10 cellular contexts compared by ENCODE assay signal in the genomic region with DNA sequence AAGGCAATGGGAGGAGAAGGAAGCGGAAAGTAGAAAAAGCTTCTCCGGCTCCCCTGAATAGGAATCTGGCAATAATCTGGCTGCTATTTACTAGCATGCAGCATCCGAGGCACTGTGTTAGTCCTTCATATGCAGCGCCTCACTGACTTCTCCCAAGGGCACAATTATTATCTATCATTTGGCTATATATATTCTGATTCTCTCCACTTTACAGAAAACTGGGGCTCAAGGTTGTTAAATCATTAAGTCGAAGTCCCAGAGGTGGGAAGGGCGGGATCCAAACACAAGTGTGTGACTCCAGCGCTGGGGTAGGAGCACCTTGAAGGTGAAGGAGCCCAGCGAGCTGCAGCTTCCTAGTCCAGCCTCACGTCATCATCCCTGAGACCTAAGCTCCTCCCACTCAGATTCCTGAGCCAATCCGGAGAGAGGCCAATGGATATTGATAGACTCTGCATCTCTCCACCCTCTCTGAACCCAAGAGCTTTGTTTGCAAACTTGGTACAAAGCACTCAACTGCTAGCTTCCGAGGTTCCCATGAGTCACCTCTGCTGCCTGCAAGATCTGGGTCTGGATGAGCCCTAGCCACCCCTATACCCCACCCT. TPM values are rescaled to one million over a fixed set of nuclear protein-coding genes. Genes with fewer than 3 reads are reported as not detected.
A peak's percentile ranks its signal among the peaks of the same experiment; 100 is the strongest.
DNase-seq lines count a peak whose midpoint lies in the region; ATAC-seq and TF ChIP-seq lines count a peak whose summit lies in the region.
"Had no signal": no experiment of that assay in that cellular context is flagged by ENCODE, and none has a peak within 500 bp of the region (broad histone marks: within the 10 kb centered on the region; RNA-seq: fewer than 3 reads in every experiment).

No MANE protein-coding gene starts in this region.

- H3K4me1 ChIP-seq in ACC112 (ENCODE audit: control insufficient read depth, insufficient read depth, low read length, unreplicated experiment) = peaks cover 11% of the 10 kb centered on the region
- peaks cover 0 to 33% of the 10 kb centered on the region in 2 donors for H3K4me1 ChIP-seq in left lung
- no peaks in the 10 kb centered on the region for H3K4me1 ChIP-seq in upper lobe of right lung

- H3K9me3 Mint-ChIP-seq in stimulated activated effector memory CD8-positive, alpha-beta T cell treated with anti-CD3 and anti-CD28 coated beads, Interleukin-12 subunit alpha, Interleukin-12 subunit beta, amount 100 ng/mL, for 72 hours = no peaks in the 10 kb centered on the region
- H3K9me3 Mint-ChIP-seq: activated B cell treated with CpG ODN at 0.5 μM for 24 hours had no signal

- no peaks in the 10 kb centered on the region for H3K4me1 Mint-ChIP-seq in stimulated activated effector memory CD8-positive, alpha-beta T cell treated with anti-CD3 and anti-CD28 coated beads, Interleukin-12 subunit alpha, Interleukin-12 subunit beta, amount 100 ng/mL, for 72 hours
- H3K4me1 Mint-ChIP-seq: activated B cell treated with CpG ODN at 0.5 μM for 24 hours had no signal

- no peak for TF ChIP-seq CTCF in left lung (IDR thresholded peaks at IDR 0.05)
- TF ChIP-seq CTCF in upper lobe of right lung (IDR thresholded peaks at IDR 0.05) = no peak

- DNase-seq in NCI-H1436 treated with DMSO at 0.1 percent for 48 hours (lab: John Stamatoyannopoulos, UW) = peak; percentile 70
- DNase-seq in left lung = peak in 1 of 2 donors; percentile 66
- DNase-seq in upper lobe of right lung = no peak
- no peak for DNase-seq in dedifferentiated amniotic fluid mesenchymal stem cell (ENCODE audit: extremely low spot score)
- DNase-seq in stimulated activated effector memory CD8-positive, alpha-beta T cell treated with anti-CD3 and anti-CD28 coated beads, Interleukin-12 subunit alpha, Interleukin-12 subunit beta, amount 100 ng/mL, for 72 hours (ENCODE audit: low spot score in 2 of 2) = no peak
- DNase-seq: activated B cell treated with CpG ODN at 0.5 μM for 24 hours, DND-41 had no signal

- H3K36me3 ChIP-seq in ACC112 (ENCODE audit: insufficient read depth, low read length) = no peaks in the 10 kb centered on the region
- no peaks in the 10 kb centered on the region for H3K36me3 ChIP-seq in left lung
- H3K36me3 ChIP-seq in upper lobe of right lung = no peaks in the 10 kb centered on the region

- intact Hi-C loops in left lung (cut with DNase I) (no loop called here), upper lobe of right lung (cut with DNase I) (no loop called here)

- no peaks in the 10 kb centered on the region for H3K27me3 ChIP-seq in ACC112 (ENCODE audit: insufficient read depth, low read length)
- no peaks in the 10 kb centered on the region for H3K27me3 ChIP-seq in left lung
- H3K27me3 ChIP-seq in upper lobe of right lung = no peaks in the 10 kb centered on the region

- no peak overlapping the region for H3K27ac Mint-ChIP-seq in stimulated activated effector memory CD8-positive, alpha-beta T cell treated with anti-CD3 and anti-CD28 coated beads, Interleukin-12 subunit alpha, Interleukin-12 subunit beta, amount 100 ng/mL, for 72 hours

- no peaks in the 10 kb centered on the region for H3K79me2 ChIP-seq in ACC112 (ENCODE audit: control insufficient read depth, insufficient read depth, low read length, unreplicated experiment)

- H3K4me3 ChIP-seq in ACC112 (ENCODE audit: low read depth, low read length) (peak overlapping the region; percentile 65), left lung (peak overlapping the region in 1 of 2 donors; percentile 7), upper lobe of right lung (peak overlapping the region; percentile 30)

- no peaks in the 10 kb centered on the region for H3K36me3 Mint-ChIP-seq in stimulated activated effector memory CD8-positive, alpha-beta T cell treated with anti-CD3 and anti-CD28 coated beads, Interleukin-12 subunit alpha, Interleukin-12 subunit beta, amount 100 ng/mL, for 72 hours

- H3K4me3 Mint-ChIP-seq in stimulated activated effector memory CD8-positive, alpha-beta T cell treated with anti-CD3 and anti-CD28 coated beads, Interleukin-12 subunit alpha, Interleukin-12 subunit beta, amount 100 ng/mL, for 72 hours = no peak overlapping the region
- H3K4me3 Mint-ChIP-seq: activated B cell treated with CpG ODN at 0.5 μM for 24 hours had no signal

- H2AFZ ChIP-seq in ACC112 (ENCODE audit: low read length, unreplicated experiment) = peak overlapping the region; percentile 63

- H3K27ac ChIP-seq in ACC112 (ENCODE audit: low read depth, low read length) (no peak overlapping the region), cingulate gyrus (ENCODE audit: low read depth, low read length) (peak overlapping the region; percentile 90), left lung (peak overlapping the region; percentile 33 to 38), upper lobe of right lung (peak overlapping the region; percentile 0)

- ATAC-seq in left lung (peak; percentile 98), upper lobe of right lung (peak; percentile 96), GM19035 (IDR thresholded peaks at IDR 0.05; ENCODE audit: unreplicated experiment) (no peak)
- ATAC-seq in stimulated activated effector memory CD8-positive, alpha-beta T cell treated with anti-CD3 and anti-CD28 coated beads, Interleukin-12 subunit alpha, Interleukin-12 subunit beta, amount 100 ng/mL, for 72 hours = no peak

- H3K9me3 ChIP-seq in left lung (no peaks in the 10 kb centered on the region), upper lobe of right lung (no peaks in the 10 kb centered on the region)

RNA-seq across cellular contexts. Expression of gene EYA3, which starts 16.6 kb away (rescaled TPM):
- 10 to 100 TPM; 22.9 to 28.4 TPM for total RNA-seq in left lung
- total RNA-seq in upper lobe of right lung = 21.0 TPM

Comparison
In these comparisons a context has a peak if more than half of its experiments do, and no peak if none do; other contexts are left out.
1. ATAC-seq: peak in left lung (single experiment) and upper lobe of right lung (single experiment); none in GM19035 (single experiment) and stimulated activated effector memory CD8-positive, alpha-beta T cell treated with anti-CD3 and anti-CD28 coated beads, Interleukin-12 subunit alpha, Interleukin-12 subunit beta, amount 100 ng/mL, for 72 hours (single experiment).